Comparison of ENCODE assay signal across 3 cellular contexts in genomic region chr7:53983505-53983904, GRCh38.
"Had no signal": no experiment of that assay in that cellular context is flagged by ENCODE, and none has a peak within 500 bp of the region (broad histone marks: within the 10 kb centered on the region; RNA-seq: fewer than 3 reads in every experiment).

No MANE protein-coding gene starts in this region.

- H3K4me3 ChIP-seq: GM12878 had no signal

- ATAC-seq: GM12878 had no signal

- DNase-seq: GDM1, GF-D8 had no signal
